ENCODE assay signal across 8 cellular contexts in genomic region chr7:50212666-50213621, GRCh38.
A peak's percentile ranks its signal among the peaks of the same experiment; 100 is the strongest.
DNase-seq lines count a peak whose midpoint lies in the region; ATAC-seq and TF ChIP-seq lines count a peak whose summit lies in the region.

No MANE protein-coding gene starts in this region.

- no peaks in the 10 kb centered on the region for H3K4me1 ChIP-seq in psoas muscle

- H3K4me3 ChIP-seq in psoas muscle: no peak overlapping the region

- H3K36me3 ChIP-seq in psoas muscle (ENCODE audit: insufficient read depth in 1 of 2, low read depth in 1 of 2): no peaks in the 10 kb centered on the region

- H3K4me1 Mint-ChIP-seq in activated CD8-positive, alpha-beta memory T cell treated with anti-CD3 and anti-CD28 coated beads, Interleukin-2, amount 10 ng/mL, durations not matched to agents 7 days and 5 days: peaks cover 89% of the 10 kb centered on the region
- peaks cover 75% of the 10 kb centered on the region for H3K4me1 Mint-ChIP-seq in T-helper 17 cell

- CTCF ChIA-PET in activated CD8-positive, alpha-beta memory T cell treated with anti-CD3 and anti-CD28 coated beads, Interleukin-2, amount 10 ng/mL, durations not matched to agents 7 days and 5 days (lab: Charles Lee): interaction anchor here (1.3 to 1.8 kb wide), 3 partner anchors 14 to 59 kb away, joined by 3 to 10 read pairs (median 4); no protein-coding TSS in a partner anchor

- peak; percentile 35 for ATAC-seq in activated CD8-positive, alpha-beta memory T cell treated with anti-CD3 and anti-CD28 coated beads, Interleukin-2, amount 10 ng/mL, durations not matched to agents 7 days and 5 days
- ATAC-seq in HG03103 (IDR thresholded peaks at IDR 0.05; ENCODE audit: low read depth, unreplicated experiment) (peak; percentile 50), T-helper 17 cell (peak; percentile 49), psoas muscle (no peak)

- no peaks in the 10 kb centered on the region for H3K27me3 Mint-ChIP-seq in activated CD8-positive, alpha-beta memory T cell treated with anti-CD3 and anti-CD28 coated beads, Interleukin-2, amount 10 ng/mL, durations not matched to agents 7 days and 5 days
- H3K27me3 Mint-ChIP-seq in T-helper 17 cell: no peaks in the 10 kb centered on the region

- intact Hi-C loops in posterior vena cava (cut with DNase I) (no loop called here), psoas muscle (cut with DNase I) (no loop called here)

- no peaks in the 10 kb centered on the region for H3K9me3 Mint-ChIP-seq in activated CD8-positive, alpha-beta memory T cell treated with anti-CD3 and anti-CD28 coated beads, Interleukin-2, amount 10 ng/mL, durations not matched to agents 7 days and 5 days (ENCODE audit: low read depth)

- peak overlapping the region; percentile 93 for H3K27ac Mint-ChIP-seq in activated CD8-positive, alpha-beta memory T cell treated with anti-CD3 and anti-CD28 coated beads, Interleukin-2, amount 10 ng/mL, durations not matched to agents 7 days and 5 days
- peak overlapping the region; percentile 90 for H3K27ac Mint-ChIP-seq in T-helper 17 cell

- DNase-seq in activated CD8-positive, alpha-beta memory T cell treated with anti-CD3 and anti-CD28 coated beads, Interleukin-2, amount 10 ng/mL, durations not matched to agents 7 days and 5 days: peak; percentile 58
- DNase-seq in activated CD8-positive, alpha-beta memory T cell treated with anti-CD3 and anti-CD28 coated beads, Interleukin-2, amount 50 U/mL, for 48 hours: no peak
- DNase-seq in T-helper 17 cell (no peak), posterior vena cava (ENCODE audit: low spot score) (peak; percentile 81), psoas muscle (no peak), NK-92 (lab: John Stamatoyannopoulos, UW; ENCODE audit: unreplicated experiment) (no peak), SK-N-DZ (ENCODE audit: low spot score) (no peak)

- H3K9me3 ChIP-seq in T-helper 17 cell (ENCODE audit: control insufficient read depth, low read length, poor library complexity, severe bottlenecking) (no peaks in the 10 kb centered on the region), psoas muscle (no peaks in the 10 kb centered on the region)

- H3K27me3 ChIP-seq in psoas muscle (ENCODE audit: insufficient read depth in 3 of 3, low read length in 2 of 3): no peaks in the 10 kb centered on the region

- H3K4me3 Mint-ChIP-seq in activated CD8-positive, alpha-beta memory T cell treated with anti-CD3 and anti-CD28 coated beads, Interleukin-2, amount 10 ng/mL, durations not matched to agents 7 days and 5 days: no peak overlapping the region
- peak overlapping the region; percentile 75 for H3K4me3 Mint-ChIP-seq in T-helper 17 cell

- no peaks in the 10 kb centered on the region for H3K36me3 Mint-ChIP-seq in activated CD8-positive, alpha-beta memory T cell treated with anti-CD3 and anti-CD28 coated beads, Interleukin-2, amount 10 ng/mL, durations not matched to agents 7 days and 5 days
- H3K36me3 Mint-ChIP-seq in T-helper 17 cell (ENCODE audit: low read depth): no peaks in the 10 kb centered on the region

- TF ChIP-seq CTCF in psoas muscle (IDR thresholded peaks at IDR 0.05): no peak

- no peak overlapping the region for H3K27ac ChIP-seq in psoas muscle

- 70 to 76% (median 70%) methylated on average over 14 to 15 of the region's 15 CpGs for WGBS in psoas muscle, 3 donors

Comparison
In these comparisons a context has a peak if more than half of its experiments do, and no peak if none do; other contexts are left out.
1. DNase-seq: peak in activated CD8-positive, alpha-beta memory T cell treated with anti-CD3 and anti-CD28 coated beads, Interleukin-2, amount 10 ng/mL, durations not matched to agents 7 days and 5 days (single experiment) and posterior vena cava (single experiment); none in activated CD8-positive, alpha-beta memory T cell treated with anti-CD3 and anti-CD28 coated beads, Interleukin-2, amount 50 U/mL, for 48 hours (single experiment), T-helper 17 cell (0 of 3), psoas muscle (0 of 2), NK-92 (single experiment) and SK-N-DZ (single experiment).
2. ATAC-seq: peak in activated CD8-positive, alpha-beta memory T cell treated with anti-CD3 and anti-CD28 coated beads, Interleukin-2, amount 10 ng/mL, durations not matched to agents 7 days and 5 days (single experiment), HG03103 (single experiment) and T-helper 17 cell (single experiment); none in psoas muscle (0 of 4).